In genomic region chr4:55125087-55125721, GRCh38 we compare ENCODE assay signal across 8 cellular contexts. TPM values are rescaled to one million over a fixed set of nuclear protein-coding genes. Genes with fewer than 3 reads are reported as not detected.
DNase-seq lines count a peak whose midpoint lies in the region; ATAC-seq and TF ChIP-seq lines count a peak whose summit lies in the region.

TSS of gene KDR (minus strand) at chr4:55125595. CDS start at chr4:55125293, 302 bp downstream.

- no TSS peak for BruUV-seq in Calu3 (replicated peaks; lab: Mats Ljungman, UMichigan)

- no peak within 1 kb of the TSS for H4K8ac ChIP-seq in neuronal stem cell (ENCODE audit: low read depth, low read length)

- no peaks in the 10 kb centered on the region for H3K36me3 ChIP-seq in neuronal stem cell (replicated peaks in 1 of 2; ENCODE audit: control insufficient read depth in 2 of 2, insufficient read depth in 2 of 2, low read length in 2 of 2)
- no peaks in the 10 kb centered on the region for H3K36me3 ChIP-seq in CD8-positive, alpha-beta T cell (ENCODE audit: insufficient read depth, low read length)

- H3K14ac ChIP-seq in neuronal stem cell (ENCODE audit: low read length): peak within 1 kb of the TSS; percentile 31

- peak within 1 kb of the TSS; percentile 100 for H3K4me2 ChIP-seq in neuronal stem cell (ENCODE audit: insufficient read depth, low read length, poor library complexity, severe bottlenecking)

- ATAC-seq in CD8-positive, alpha-beta T cell: no peak
- ATAC-seq in GM18505 (IDR thresholded peaks at IDR 0.05; ENCODE audit: unreplicated experiment) (no peak), GM18867 (IDR thresholded peaks at IDR 0.05; ENCODE audit: unreplicated experiment) (no peak)

- POLR2A ChIA-PET in CD8-positive, alpha-beta T cell (lab: Charles Lee): no interaction called here
- POLR2A ChIA-PET in GM10248 (lab: Yijun Ruan, JAX): no interaction called here

- peak within 1 kb of the TSS; percentile 80 for H3K4me3 ChIP-seq in fibroblast of the aortic adventitia (ENCODE audit: low read depth, low read length)
- peak within 1 kb of the TSS; percentile 54 to 80 for H3K4me3 ChIP-seq in neuronal stem cell (ENCODE audit: low read length in 2 of 2)
- no peak within 1 kb of the TSS for H3K4me3 ChIP-seq in CD8-positive, alpha-beta T cell (ENCODE audit: low read depth, low read length)

- H3K4ac ChIP-seq in neuronal stem cell (ENCODE audit: low read length): peak within 1 kb of the TSS; percentile 23

- no peaks in the 10 kb centered on the region for H3K36me3 Mint-ChIP-seq in Calu3 (ENCODE audit: insufficient read depth, unreplicated experiment)
- H3K36me3 Mint-ChIP-seq in CD8-positive, alpha-beta T cell: no peaks in the 10 kb centered on the region

- peak within 1 kb of the TSS; percentile 91 for H3K18ac ChIP-seq in neuronal stem cell (ENCODE audit: low read length)

- no peaks in the 10 kb centered on the region for H3K9me3 Mint-ChIP-seq in Calu3 (ENCODE audit: low read depth, unreplicated experiment)
- H3K9me3 Mint-ChIP-seq in CD8-positive, alpha-beta T cell: peaks cover 3% of the 10 kb centered on the region

- no peak for TF ChIP-seq POLR2A in GM18505 (IDR thresholded peaks at IDR 0.05; ENCODE audit: borderline replicate concordance, extremely low read depth, insufficient read depth, insufficient read length)

- H2BK12ac ChIP-seq in neuronal stem cell (ENCODE audit: low read length): peak within 1 kb of the TSS; percentile 58

- no peak for TF ChIP-seq CTCF in Calu3 (IDR thresholded peaks at IDR 0.05; ENCODE audit: unreplicated experiment)
- TF ChIP-seq CTCF in fibroblast of the aortic adventitia (IDR thresholded peaks at IDR 0.05; ENCODE audit: insufficient read depth, low read length): no peak
- no peak for TF ChIP-seq CTCF in CD8-positive, alpha-beta T cell (IDR thresholded peaks at IDR 0.05)
- TF ChIP-seq CTCF in GM10248 (IDR thresholded peaks at IDR 0.05; ENCODE audit: control extremely low read depth, extremely low read depth, low read depth, missing control alignments): no peak

- CTCF ChIA-PET in Calu3 (lab: Charles Lee) (no interaction called here), GM10248 (lab: Yijun Ruan, JAX) (no interaction called here)
- CTCF ChIA-PET in CD8-positive, alpha-beta T cell (lab: Charles Lee): no interaction called here

- H3K79me1 ChIP-seq in neuronal stem cell (ENCODE audit: low read depth, low read length): no peaks in the 10 kb centered on the region

- H3K9ac ChIP-seq in neuronal stem cell (ENCODE audit: low read depth, low read length, poor library complexity): peak within 1 kb of the TSS; percentile 84

- peak within 1 kb of the TSS; percentile 75 for H2BK5ac ChIP-seq in neuronal stem cell (ENCODE audit: low read length)

- H3K9me3 ChIP-seq in neuronal stem cell (replicated peaks in 1 of 2; ENCODE audit: control insufficient read depth in 2 of 2, insufficient read depth in 1 of 2, low read depth in 1 of 2, low read length in 2 of 2): no peaks in the 10 kb centered on the region
- no peaks in the 10 kb centered on the region for H3K9me3 ChIP-seq in CD8-positive, alpha-beta T cell (ENCODE audit: low read length)

- H2AK5ac ChIP-seq in neuronal stem cell (ENCODE audit: low read depth, low read length): peak within 1 kb of the TSS; percentile 63

- H3K4me1 ChIP-seq in neuronal stem cell (ENCODE audit: control insufficient read depth in 2 of 2, insufficient read depth in 1 of 2, low read depth in 1 of 2, low read length in 2 of 2): peaks cover 6% of the 10 kb centered on the region in 2 donors
- H3K4me1 ChIP-seq in CD8-positive, alpha-beta T cell (ENCODE audit: insufficient read depth, low read length): no peaks in the 10 kb centered on the region

- H3K4me1 Mint-ChIP-seq in Calu3 (ENCODE audit: low read depth, unreplicated experiment): no peaks in the 10 kb centered on the region
- no peaks in the 10 kb centered on the region for H3K4me1 Mint-ChIP-seq in CD8-positive, alpha-beta T cell (ENCODE audit: low read depth)

- no CpG with 5 or more reads among the region's 57 CpGs for WGBS in neuronal stem cell (ENCODE audit: extremely low coverage in 2 of 2, insufficient read length in 2 of 2, insufficient replicate concordance in 1 of 2), 2 donors

- peak within 1 kb of the TSS; percentile 65 for H3K23ac ChIP-seq in neuronal stem cell (ENCODE audit: low read depth, low read length, poor library complexity)

- peak; percentile 17 for DNase-seq in Calu3
- peak; percentile 3 for DNase-seq in RPMI7951 (ENCODE audit: low read depth)
- peak; percentile 37 for DNase-seq in fibroblast of the aortic adventitia (ENCODE audit: low read depth)
- DNase-seq in neuronal stem cell (ENCODE audit: low spot score): peak; percentile 65
- no peak for DNase-seq in CD8-positive, alpha-beta T cell
- DNase-seq in GM10248 (ENCODE audit: extremely low spot score): no peak

- no peak within 1 kb of the TSS for H2BK15ac ChIP-seq in neuronal stem cell (ENCODE audit: low read length)

- H3K27me3 Mint-ChIP-seq in Calu3 (ENCODE audit: unreplicated experiment): no peaks in the 10 kb centered on the region
- peaks cover 34% of the 10 kb centered on the region for H3K27me3 Mint-ChIP-seq in CD8-positive, alpha-beta T cell (ENCODE audit: low read depth)

- H2BK120ac ChIP-seq in neuronal stem cell (ENCODE audit: low read depth, low read length): peak within 1 kb of the TSS; percentile 87

- no peak within 1 kb of the TSS for H3K27ac ChIP-seq in neuronal stem cell (replicated peaks; ENCODE audit: low read length)
- no peak within 1 kb of the TSS for H3K27ac ChIP-seq in CD8-positive, alpha-beta T cell (ENCODE audit: low read depth, low read length)

- intact Hi-C loops in Calu3 (cut with micrococcal nuclease; ENCODE audit: unreplicated experiment): no loop called here
- intact Hi-C loops in CD8-positive, alpha-beta T cell (cut with DNase I, micrococcal nuclease): no loop called here

- H2AFZ ChIP-seq in neuronal stem cell (ENCODE audit: low read length): peak within 1 kb of the TSS; percentile 95

- H3K27ac Mint-ChIP-seq in Calu3 (ENCODE audit: unreplicated experiment): no peak within 1 kb of the TSS
- no peak within 1 kb of the TSS for H3K27ac Mint-ChIP-seq in CD8-positive, alpha-beta T cell

- no peak within 1 kb of the TSS for H4K91ac ChIP-seq in neuronal stem cell (ENCODE audit: low read depth, low read length, poor library complexity)

- peaks cover 9 to 27% (median 26%) of the 10 kb centered on the region in 3 experiments for H3K27me3 ChIP-seq in neuronal stem cell (ENCODE audit: control insufficient read depth in 3 of 3, insufficient read depth in 3 of 3, low read depth in 1 of 3, low read length in 3 of 3)
- H3K27me3 ChIP-seq in CD8-positive, alpha-beta T cell (ENCODE audit: insufficient read depth, low read length): no peaks in the 10 kb centered on the region

- H3K4me3 Mint-ChIP-seq in Calu3 (ENCODE audit: low read depth, unreplicated experiment): peak within 1 kb of the TSS; percentile 57
- H3K4me3 Mint-ChIP-seq in CD8-positive, alpha-beta T cell: no peak within 1 kb of the TSS

RNA-seq across cellular contexts. Expression of gene KDR, which starts in this region (rescaled TPM):
- total RNA-seq in Calu3 (2022): 0.09 TPM in 1 of 2 replicates, not detected in the other
- total RNA-seq in RPMI7951 (2014; rRNA removed; shearing (Covaris generic)): under 0.01 and 0.10 TPM in 2 replicates
- 2.5 and 10.9 TPM in 2 replicates for total RNA-seq in fibroblast of the aortic adventitia (ENCODE audit: low replicate concordance)
- 0.35 TPM for polyA plus RNA-seq in neuronal stem cell (2013, experiment 1 of 2)
- polyA plus RNA-seq in neuronal stem cell (2013, experiment 2 of 2): 0.37 TPM
- not detected for total RNA-seq in CD8-positive, alpha-beta T cell

Comparison
In these comparisons a context has a peak if more than half of its experiments do, and no peak if none do; other contexts are left out.
1. Peak in DNase-seq in Calu3; RNA of the gene not detected or under 1 TPM.
2. Peak in DNase-seq in RPMI7951; RNA of the gene not detected or under 1 TPM.
3. DNase-seq: peak in fibroblast of the aortic adventitia (single experiment) and neuronal stem cell (single experiment); none in CD8-positive, alpha-beta T cell (0 of 7) and GM10248 (single experiment).